ENCODE assay signal across 26 cellular contexts in genomic region chr11:104995001-104995408, GRCh38. TPM values are rescaled to one million over a fixed set of nuclear protein-coding genes. Genes with fewer than 3 reads are reported as not detected.
A peak's percentile ranks its signal among the peaks of the same experiment; 100 is the strongest.
DNase-seq lines count a peak whose midpoint lies in the region; ATAC-seq lines count a peak whose summit lies in the region.
"Had no signal": no experiment of that assay in that cellular context is flagged by ENCODE, and none has a peak within 500 bp of the region (broad histone marks: within the 10 kb centered on the region; RNA-seq: fewer than 3 reads in every experiment).

No MANE protein-coding gene starts in this region.

- no peak overlapping the region for H3K4me3 Mint-ChIP-seq in activated CD4-positive, alpha-beta T cell treated with anti-CD3 and anti-CD28 coated beads, Interleukin-2, amount 10 ng/mL, durations not matched to agents 7 days and 5 days
- H3K4me3 Mint-ChIP-seq: activated CD4-positive, alpha-beta memory T cell treated with anti-CD3 and anti-CD28 coated beads for 36 hours; activated T-cell treated with anti-CD3 and anti-CD28 coated beads, Interleukin-2, amount 50 U/mL, for 24 hours; CD14-positive monocyte; neural progenitor cell; stimulated activated naive B cell treated with anti-CD40 and anti-IgM and Interleukin-4, amounts not matched to agents 10 μg/mL and 1 μg/mL and 100 μg/mL, for 72 hours had no signal

- DNase-seq in DMS153 treated with DMSO at 0.1 percent for 48 hours (lab: John Stamatoyannopoulos, UW; ENCODE audit: unreplicated experiment), result peak; percentile 93
- DNase-seq in NCI-H1417 (lab: John Stamatoyannopoulos, UW), result peak; percentile 81 to 98 (median 94)
- DNase-seq in NCI-H2107 treated with DMSO at 0.1 percent for 48 hours (lab: John Stamatoyannopoulos, UW; ENCODE audit: unreplicated experiment), result peak; percentile 74
- DNase-seq in SHP77 treated with DMSO at 0.1 percent for 48 hours (lab: John Stamatoyannopoulos, UW), result peak; percentile 80
- no peak for DNase-seq in C1 segment of cervical spinal cord (lab: John Stamatoyannopoulos, UW)
- no peak for DNase-seq in activated CD4-positive, alpha-beta T cell treated with anti-CD3 and anti-CD28 coated beads, Interleukin-2, amount 10 ng/mL, durations not matched to agents 7 days and 5 days
- no peak for DNase-seq in cortex of kidney (lab: John Stamatoyannopoulos, UW)
- DNase-seq: activated CD4-positive, alpha-beta memory T cell treated with anti-CD3 and anti-CD28 coated beads for 36 hours; activated naive CD4-positive, alpha-beta T cell; activated T-cell treated with anti-CD3 and anti-CD28 coated beads, Interleukin-2, amount 50 U/mL, for 24 hours; dermis blood vessel endothelial cell; DMS79 treated with DMSO at 0.1 percent for 48 hours; left ventricle myocardium inferior; mucosa of descending colon; NCI-H1048; NCI-H82; PC-9; psoas muscle; stimulated activated CD4-positive, alpha-beta T cell treated with anti-CD3 and anti-CD28 coated beads, Interleukin-1b, Interleukin-23, amount 100 ng/mL, for 48 hours; stimulated activated naive B cell treated with anti-CD40 and anti-IgM and Interleukin-4, amounts not matched to agents 10 μg/mL and 1 μg/mL and 100 μg/mL, for 72 hours; testis had no signal

- H3K9me3 Mint-ChIP-seq in activated CD4-positive, alpha-beta T cell treated with anti-CD3 and anti-CD28 coated beads, Interleukin-2, amount 10 ng/mL, durations not matched to agents 7 days and 5 days, result peaks cover 9% of the 10 kb centered on the region
- H3K9me3 Mint-ChIP-seq: activated CD4-positive, alpha-beta memory T cell treated with anti-CD3 and anti-CD28 coated beads for 36 hours; activated T-cell treated with anti-CD3 and anti-CD28 coated beads, Interleukin-2, amount 50 U/mL, for 24 hours; neural progenitor cell had no signal

- H3K27me3 Mint-ChIP-seq in activated CD4-positive, alpha-beta T cell treated with anti-CD3 and anti-CD28 coated beads, Interleukin-2, amount 10 ng/mL, durations not matched to agents 7 days and 5 days, result peaks cover 2% of the 10 kb centered on the region
- H3K27me3 Mint-ChIP-seq: activated CD4-positive, alpha-beta memory T cell treated with anti-CD3 and anti-CD28 coated beads for 36 hours; activated T-cell treated with anti-CD3 and anti-CD28 coated beads, Interleukin-2, amount 50 U/mL, for 24 hours; stimulated activated naive B cell treated with anti-CD40 and anti-IgM and Interleukin-4, amounts not matched to agents 10 μg/mL and 1 μg/mL and 100 μg/mL, for 72 hours had no signal

- CTCF ChIA-PET in activated CD4-positive, alpha-beta T cell treated with anti-CD3 and anti-CD28 coated beads, Interleukin-2, amount 10 ng/mL, durations not matched to agents 7 days and 5 days (lab: Charles Lee), result no interaction called here

- no peaks in the 10 kb centered on the region for H3K36me3 Mint-ChIP-seq in activated CD4-positive, alpha-beta T cell treated with anti-CD3 and anti-CD28 coated beads, Interleukin-2, amount 10 ng/mL, durations not matched to agents 7 days and 5 days (ENCODE audit: low read depth)
- H3K36me3 Mint-ChIP-seq: activated CD4-positive, alpha-beta memory T cell treated with anti-CD3 and anti-CD28 coated beads for 36 hours; neural progenitor cell; stimulated activated naive B cell treated with anti-CD40 and anti-IgM and Interleukin-4, amounts not matched to agents 10 μg/mL and 1 μg/mL and 100 μg/mL, for 72 hours had no signal

- H3K27ac Mint-ChIP-seq in activated CD4-positive, alpha-beta T cell treated with anti-CD3 and anti-CD28 coated beads, Interleukin-2, amount 10 ng/mL, durations not matched to agents 7 days and 5 days, result no peak overlapping the region
- H3K27ac Mint-ChIP-seq: activated CD4-positive, alpha-beta memory T cell treated with anti-CD3 and anti-CD28 coated beads for 36 hours; activated T-cell treated with anti-CD3 and anti-CD28 coated beads, Interleukin-2, amount 50 U/mL, for 24 hours; CD14-positive monocyte; neural progenitor cell; stimulated activated naive B cell treated with anti-CD40 and anti-IgM and Interleukin-4, amounts not matched to agents 10 μg/mL and 1 μg/mL and 100 μg/mL, for 72 hours had no signal

- POLR2A ChIA-PET in activated CD4-positive, alpha-beta T cell treated with anti-CD3 and anti-CD28 coated beads, Interleukin-2, amount 10 ng/mL, durations not matched to agents 7 days and 5 days (lab: Charles Lee), result no interaction called here

- H3K4me1 Mint-ChIP-seq in activated CD4-positive, alpha-beta T cell treated with anti-CD3 and anti-CD28 coated beads, Interleukin-2, amount 10 ng/mL, durations not matched to agents 7 days and 5 days, result peaks cover 12% of the 10 kb centered on the region
- H3K4me1 Mint-ChIP-seq: CD14-positive monocyte; neural progenitor cell; stimulated activated naive B cell treated with anti-CD40 and anti-IgM and Interleukin-4, amounts not matched to agents 10 μg/mL and 1 μg/mL and 100 μg/mL, for 72 hours had no signal

- ATAC-seq in HG02852 (IDR thresholded peaks at IDR 0.05; ENCODE audit: unreplicated experiment), result no peak
- ATAC-seq: mucosa of descending colon; psoas muscle; stimulated activated naive B cell treated with anti-CD40 and anti-IgM and Interleukin-4, amounts not matched to agents 10 μg/mL and 1 μg/mL and 100 μg/mL, for 72 hours had no signal

RNA-seq across cellular contexts. Expression of gene CASP4, which starts 26.6 kb away (rescaled TPM):
- total RNA-seq in activated CD4-positive, alpha-beta T cell treated with anti-CD3 and anti-CD28 coated beads, Interleukin-2, amount 10 ng/mL, durations not matched to agents 7 days and 5 days, result 100 to 1,000 TPM; 114 to 135 TPM

RNA-seq across cellular contexts. Expression of gene CASP5, which starts 28.0 kb away (rescaled TPM):
- not detected for total RNA-seq in activated CD4-positive, alpha-beta T cell treated with anti-CD3 and anti-CD28 coated beads, Interleukin-2, amount 10 ng/mL, durations not matched to agents 7 days and 5 days
- total RNA-seq: activated CD4-positive, alpha-beta memory T cell treated with anti-CD3 and anti-CD28 coated beads for 36 hours; cardiac septum; dermis blood vessel endothelial cell; HT1080; left ventricle myocardium inferior; PC-9; psoas muscle; testis had no signal

RNA-seq across cellular contexts. Expression of gene CASP1, which starts 39.9 kb away (rescaled TPM):
- 100 to 1,000 TPM; 101 to 106 TPM for total RNA-seq in activated CD4-positive, alpha-beta T cell treated with anti-CD3 and anti-CD28 coated beads, Interleukin-2, amount 10 ng/mL, durations not matched to agents 7 days and 5 days

RNA-seq across cellular contexts. Expression of gene CARD16, which starts 50.1 kb away (rescaled TPM):
- total RNA-seq in activated CD4-positive, alpha-beta T cell treated with anti-CD3 and anti-CD28 coated beads, Interleukin-2, amount 10 ng/mL, durations not matched to agents 7 days and 5 days, result 10 to 100 TPM; 92.5 to 98.8 TPM

Comparison
In these comparisons a context has a peak if more than half of its experiments do, and no peak if none do; other contexts are left out.
1. DNase-seq: peak in DMS153 treated with DMSO at 0.1 percent for 48 hours (single experiment), NCI-H1417 (3 of 3), NCI-H2107 treated with DMSO at 0.1 percent for 48 hours (single experiment) and SHP77 treated with DMSO at 0.1 percent for 48 hours (single experiment); none in C1 segment of cervical spinal cord (0 of 14), activated CD4-positive, alpha-beta T cell treated with anti-CD3 and anti-CD28 coated beads, Interleukin-2, amount 10 ng/mL, durations not matched to agents 7 days and 5 days (single experiment) and cortex of kidney (single experiment).